19 cellular contexts compared by ENCODE assay signal in the genomic region with DNA sequence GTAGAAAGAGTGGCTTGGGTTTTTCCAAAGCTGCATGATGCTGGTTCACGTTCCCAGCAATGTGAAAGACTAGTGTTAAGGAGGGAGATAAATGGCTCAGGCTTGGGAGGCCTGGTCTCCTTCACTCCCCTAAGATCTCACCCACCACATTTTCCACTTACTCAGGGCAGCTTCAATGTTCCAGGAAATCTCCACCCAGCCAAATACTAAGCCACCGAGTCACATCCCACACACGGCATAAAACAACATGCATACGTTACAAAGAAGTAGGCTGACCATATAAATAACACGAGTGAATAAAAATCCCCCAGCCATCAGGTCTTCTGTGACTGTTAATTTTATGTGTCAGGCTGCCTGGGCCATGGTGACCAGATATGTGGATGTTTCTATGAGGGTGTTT.
DNase-seq lines count a peak whose midpoint lies in the region; ATAC-seq and TF ChIP-seq lines count a peak whose summit lies in the region.
"Had no signal": no experiment of that assay in that cellular context is flagged by ENCODE, and none has a peak within 500 bp of the region (broad histone marks: within the 10 kb centered on the region; RNA-seq: fewer than 3 reads in every experiment).

No MANE protein-coding gene starts in this region.

- ATAC-seq in GM19324 (IDR thresholded peaks at IDR 0.05; ENCODE audit: low FRiP score, unreplicated experiment) = no peak
- ATAC-seq: left colon, mucosa of descending colon, sciatic nerve, WTC11 had no signal

- 100% methylated on average over 2 of the region's 5 CpGs; no CpG with 5 or more reads in 1 of the 2 experiments for WGBS in mesodermal cell (ENCODE audit: insufficient coverage in 2 of 2), 2 experiments
- 48 to 56% methylated on average over 5 of the region's 5 CpGs for WGBS in esophagus squamous epithelium, 2 donors

- TF ChIP-seq POLR2A in esophagus squamous epithelium (IDR thresholded peaks at IDR 0.05) = no peak

- peaks cover 5% of the 10 kb centered on the region for H3K9me3 ChIP-seq in mesodermal cell (ENCODE audit: control insufficient read depth, low read length)
- H3K9me3 ChIP-seq in esophagus squamous epithelium = no peaks in the 10 kb centered on the region
- H3K9me3 ChIP-seq: mucosa of descending colon had no signal

- no peaks in the 10 kb centered on the region for H3K36me3 ChIP-seq in mesodermal cell (ENCODE audit: control insufficient read depth, insufficient read depth, low read length)
- no peaks in the 10 kb centered on the region for H3K36me3 ChIP-seq in esophagus squamous epithelium
- H3K36me3 ChIP-seq: cardiac muscle cell, tibial nerve had no signal

- intact Hi-C loops in esophagus squamous epithelium (cut with DNase I) = no loop called here

- H3K4me3 ChIP-seq in cardiac fibroblast (replicated peaks in 1 of 2; ENCODE audit: low read depth in 2 of 2, low read length in 2 of 2) (no peak overlapping the region), mesodermal cell (ENCODE audit: extremely low read depth, insufficient read depth, low read length, poor library complexity, severe bottlenecking) (no peak overlapping the region), esophagus squamous epithelium (no peak overlapping the region)
- H3K4me3 ChIP-seq: cardiac muscle cell, mucosa of descending colon, tibial nerve had no signal

- no peak for TF ChIP-seq CTCF in cardiac fibroblast (IDR thresholded peaks at IDR 0.05; ENCODE audit: low read depth, low read length)
- TF ChIP-seq CTCF in esophagus squamous epithelium (IDR thresholded peaks at IDR 0.05) = no peak

- peaks cover 0 to 9% (median 0%) of the 10 kb centered on the region in 4 donors for H3K27me3 ChIP-seq in esophagus squamous epithelium
- H3K27me3 ChIP-seq: cardiac muscle cell, tibial nerve had no signal

- peak; percentile 21 for DNase-seq in AG08395 (ENCODE audit: low spot score)
- DNase-seq in GM04503 (ENCODE audit: low read depth) = peak; percentile 6
- peak; percentile 4 to 55 for DNase-seq in cardiac fibroblast (ENCODE audit: low read depth in 2 of 2)
- DNase-seq in cortex of kidney (lab: John Stamatoyannopoulos, UW) = no peak
- DNase-seq in esophagus squamous epithelium (lab: John Stamatoyannopoulos, UW) = no peak
- DNase-seq: activated naive CD4-positive, alpha-beta T cell treated with anti-CD3 and anti-CD28 coated beads for 36 hours; GF-D8; left colon; mucosa of descending colon; NCI-H1930; NCI-H446; occipital lobe had no signal

- H3K4me1 ChIP-seq in mesodermal cell (ENCODE audit: control insufficient read depth, insufficient read depth, low read length, poor library complexity, severe bottlenecking) = no peaks in the 10 kb centered on the region
- H3K4me1 ChIP-seq in esophagus squamous epithelium = no peaks in the 10 kb centered on the region

- H3K27ac ChIP-seq in mesodermal cell (ENCODE audit: low read depth, low read length, severe bottlenecking) = peak overlapping the region; percentile 18
- no peak overlapping the region for H3K27ac ChIP-seq in esophagus squamous epithelium
- H3K27ac ChIP-seq: C4-2B, cardiac muscle cell, tibial nerve had no signal

Comparison
In these comparisons a context has a peak if more than half of its experiments do, and no peak if none do; other contexts are left out.
1. DNase-seq: peak in AG08395 (single experiment), GM04503 (single experiment) and cardiac fibroblast (2 of 2); none in cortex of kidney (single experiment) and esophagus squamous epithelium (single experiment).